16 cellular contexts compared by ENCODE assay signal in the genomic region with DNA sequence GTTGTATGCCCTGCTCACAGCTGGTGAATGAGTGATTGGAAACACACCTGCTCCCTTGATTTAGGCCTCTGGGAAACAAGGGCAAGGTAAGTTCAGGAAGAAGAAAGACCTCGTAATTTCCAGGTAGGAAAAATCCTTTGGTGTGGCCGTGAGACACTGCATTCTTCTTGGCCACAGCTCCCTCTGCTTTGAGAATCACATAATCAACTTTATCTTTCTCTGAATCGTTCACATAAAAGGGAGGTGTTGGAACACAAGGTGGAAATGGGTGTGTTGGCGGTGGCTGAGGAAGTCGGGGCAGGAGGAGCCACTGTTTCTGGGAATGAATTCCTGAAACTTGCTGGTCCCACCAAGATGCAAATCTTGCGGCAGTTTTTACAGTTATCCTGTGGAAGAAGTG. TPM values are rescaled to one million over a fixed set of nuclear protein-coding genes. Genes with fewer than 3 reads are reported as not detected.
A peak's percentile ranks its signal among the peaks of the same experiment; 100 is the strongest.
DNase-seq lines count a peak whose midpoint lies in the region; ATAC-seq and TF ChIP-seq lines count a peak whose summit lies in the region.
"Had no signal": no experiment of that assay in that cellular context is flagged by ENCODE, and none has a peak within 500 bp of the region (broad histone marks: within the 10 kb centered on the region; RNA-seq: fewer than 3 reads in every experiment).

No MANE protein-coding gene starts in this region.

- H3K4me2 ChIP-seq in mammary epithelial cell (ENCODE audit: insufficient read depth, low read depth, low read length) = no peak overlapping the region
- H3K4me2 ChIP-seq: A549 had no signal

- no peak for TF ChIP-seq CTCF in mammary epithelial cell (conservative IDR thresholded peaks at IDR 0.05 in 1 of 2, IDR thresholded peaks at IDR 0.05 in 1 of 2; ENCODE audit: extremely low read depth in 1 of 2, insufficient read depth in 1 of 2, low read depth in 1 of 2, low read length in 2 of 2)
- TF ChIP-seq CTCF in breast epithelium (IDR thresholded peaks at IDR 0.05) = no peak
- no peak for TF ChIP-seq CTCF in WTC11 (IDR thresholded peaks at IDR 0.05)
- TF ChIP-seq CTCF in testis (IDR thresholded peaks at IDR 0.05) = no peak

- no peak for TF ChIP-seq POLR2A in breast epithelium (IDR thresholded peaks at IDR 0.05)
- no peak for TF ChIP-seq POLR2A in testis (IDR thresholded peaks at IDR 0.05)

- H3K4me1 Mint-ChIP-seq in WTC11 = peaks cover 8% of the 10 kb centered on the region
- peaks cover 5% of the 10 kb centered on the region for H3K4me1 Mint-ChIP-seq in activated T-cell treated with anti-CD3 and anti-CD28 coated beads, Interleukin-2, amount 50 U/mL, for 4 hours (ENCODE audit: low read depth)

- H3K4me3 Mint-ChIP-seq in WTC11 = no peak overlapping the region
- no peak overlapping the region for H3K4me3 Mint-ChIP-seq in activated T-cell treated with anti-CD3 and anti-CD28 coated beads, Interleukin-2, amount 50 U/mL, for 4 hours
- H3K4me3 Mint-ChIP-seq: CD4-positive, alpha-beta T cell had no signal

- H2AFZ ChIP-seq in mammary epithelial cell (ENCODE audit: low read depth, low read length) = no peak overlapping the region

- in situ Hi-C loops in mammary epithelial cell (cut with MboI; ENCODE audit: low sequenced_read_pairs in 2 of 2) = loop anchor here (10.0 to 25.0 kb wide), 3 partner anchors 416 to 778 kb away; a partner anchor contains a TSS

- POLR2A ChIA-PET in WTC11 (lab: Charles Lee) = no interaction called here

- H3K36me3 ChIP-seq in mammary epithelial cell (ENCODE audit: insufficient read depth, low read length) = no peaks in the 10 kb centered on the region
- H3K36me3 ChIP-seq in breast epithelium = no peaks in the 10 kb centered on the region
- H3K36me3 ChIP-seq in testis (ENCODE audit: low read depth, missing control alignments) = no peaks in the 10 kb centered on the region

- dilution Hi-C loops in mammary epithelial cell (cut with HindIII; ENCODE audit: low sequenced_read_pairs) = no loop called here

- H3K9me3 ChIP-seq in mammary epithelial cell (replicated peaks; ENCODE audit: insufficient read depth, low read length) = no peaks in the 10 kb centered on the region
- H3K9me3 ChIP-seq in breast epithelium = no peaks in the 10 kb centered on the region
- H3K9me3 ChIP-seq in testis = no peaks in the 10 kb centered on the region
- H3K9me3 ChIP-seq: A549, Caco-2 had no signal

- H3K27me3 ChIP-seq in mammary epithelial cell (ENCODE audit: insufficient read depth, low read length) (no peaks in the 10 kb centered on the region), breast epithelium (no peaks in the 10 kb centered on the region), testis (no peaks in the 10 kb centered on the region)

- 0 out of 2 replicates have a peak overlapping the region, but pooled peaks have one; percentile 34 for H3K27ac Mint-ChIP-seq in WTC11
- H3K27ac Mint-ChIP-seq: CD4-positive, alpha-beta T cell had no signal

- BruUV-seq in mammary epithelial cell (replicated peaks; lab: Mats Ljungman, UMichigan) = no TSS peak

- no peak overlapping the region for H3K4me3 ChIP-seq in mammary epithelial cell (replicated peaks in 1 of 3; ENCODE audit: insufficient read depth in 1 of 3, low read depth in 2 of 3, low read length in 3 of 3)
- no peak overlapping the region for H3K4me3 ChIP-seq in breast epithelium
- no peak overlapping the region for H3K4me3 ChIP-seq in testis
- H3K4me3 ChIP-seq: A549 had no signal

- CTCF ChIA-PET in mammary epithelial cell (lab: Charles Lee; ENCODE audit: low non-redundant PET) = no interaction called here
- CTCF ChIA-PET in WTC11 (lab: Charles Lee) = interaction anchor here (0.8 kb wide), 1 partner anchor 8 kb away, joined by 7 read pairs; no protein-coding TSS in a partner anchor

- no peaks in the 10 kb centered on the region for H3K9me3 Mint-ChIP-seq in WTC11
- H3K9me3 Mint-ChIP-seq in activated T-cell treated with anti-CD3 and anti-CD28 coated beads, Interleukin-2, amount 50 U/mL, for 4 hours = no peaks in the 10 kb centered on the region
- H3K9me3 Mint-ChIP-seq: CD4-positive, alpha-beta T cell had no signal

- H3K9ac ChIP-seq in mammary epithelial cell (ENCODE audit: insufficient read depth, low read length) = no peak overlapping the region

- WGBS in mammary epithelial cell (ENCODE audit: low coverage, missing lambda C conversion rate) = 9% methylated on average over 6 of the region's 6 CpGs
- WGBS in testis, 2 donors = 71 to 73% methylated on average over 6 of the region's 6 CpGs

- DNase-seq in mammary epithelial cell (peak; percentile 72), breast epithelium (ENCODE audit: low spot score in 2 of 2) (no peak), left ventricle myocardium superior (no peak), Right ventricle myocardium inferior (ENCODE audit: missing footprints) (no peak), WTC11 (ENCODE audit: low spot score) (no peak), testis (no peak)
- DNase-seq in activated CD4-positive, alpha-beta T cell treated with anti-CD3 and anti-CD28 coated beads for 4 hours = no peak
- no peak for DNase-seq in activated T-cell treated with anti-CD3 and anti-CD28 coated beads, Interleukin-2, amount 50 U/mL, for 4 hours
- DNase-seq: AML-193; Caco-2; CD4-positive, alpha-beta T cell had no signal

- no peak overlapping the region for H3K27ac ChIP-seq in mammary epithelial cell (ENCODE audit: insufficient read depth, low read depth, low read length)
- H3K27ac ChIP-seq in breast epithelium = no peak overlapping the region
- no peak overlapping the region for H3K27ac ChIP-seq in testis
- H3K27ac ChIP-seq: 22Rv1, A549, C4-2B had no signal

- H3K4me1 ChIP-seq in mammary epithelial cell (ENCODE audit: insufficient read depth, low read length) = peaks cover 17% of the 10 kb centered on the region
- no peaks in the 10 kb centered on the region for H3K4me1 ChIP-seq in breast epithelium
- H3K4me1 ChIP-seq in testis = no peaks in the 10 kb centered on the region

- no peaks in the 10 kb centered on the region for H3K79me2 ChIP-seq in mammary epithelial cell (ENCODE audit: insufficient read depth, low read length)

- intact Hi-C loops in mammary epithelial cell (cut with micrococcal nuclease) = no loop called here
- intact Hi-C loops in breast epithelium (cut with DNase I; ENCODE audit: low total_unique reads) = no loop called here
- intact Hi-C loops in left ventricle myocardium superior (cut with micrococcal nuclease) = no loop called here
- intact Hi-C loops in Right ventricle myocardium inferior (cut with DNase I) = no loop called here
- intact Hi-C loops in testis (cut with DNase I; ENCODE audit: low total_unique reads) = no loop called here

- no peaks in the 10 kb centered on the region for H3K36me3 Mint-ChIP-seq in WTC11
- H3K36me3 Mint-ChIP-seq in activated T-cell treated with anti-CD3 and anti-CD28 coated beads, Interleukin-2, amount 50 U/mL, for 4 hours (ENCODE audit: insufficient read depth) = no peaks in the 10 kb centered on the region

- H3K27me3 Mint-ChIP-seq in WTC11 (ENCODE audit: low read depth) = no peaks in the 10 kb centered on the region
- H3K27me3 Mint-ChIP-seq in activated T-cell treated with anti-CD3 and anti-CD28 coated beads, Interleukin-2, amount 50 U/mL, for 4 hours (ENCODE audit: low read depth) = no peaks in the 10 kb centered on the region
- H3K27me3 Mint-ChIP-seq: CD4-positive, alpha-beta T cell had no signal

- no peaks in the 10 kb centered on the region for H4K20me1 ChIP-seq in mammary epithelial cell (ENCODE audit: insufficient read depth, low read length)

- ATAC-seq in left ventricle myocardium superior (peak; percentile 15), Right ventricle myocardium inferior (no peak), WTC11 (no peak)
- ATAC-seq in activated T-cell treated with anti-CD3 and anti-CD28 coated beads, Interleukin-2, amount 50 U/mL, for 4 hours = no peak
- ATAC-seq: A549 had no signal

TF ChIP-seq in WTC11, 78 proteins besides CTCF, POLR2A, EP300 and RAD21 (continues in another document):
- TF ChIP-seq SMAD3 (CRISPR knock-in tag; IDR thresholded peaks at IDR 0.05; ENCODE audit: borderline replicate concordance) (no peak), TEAD4 (CRISPR knock-in tag; IDR thresholded peaks at IDR 0.05) (no peak)
- TF ChIP-seq, protein P1, sequence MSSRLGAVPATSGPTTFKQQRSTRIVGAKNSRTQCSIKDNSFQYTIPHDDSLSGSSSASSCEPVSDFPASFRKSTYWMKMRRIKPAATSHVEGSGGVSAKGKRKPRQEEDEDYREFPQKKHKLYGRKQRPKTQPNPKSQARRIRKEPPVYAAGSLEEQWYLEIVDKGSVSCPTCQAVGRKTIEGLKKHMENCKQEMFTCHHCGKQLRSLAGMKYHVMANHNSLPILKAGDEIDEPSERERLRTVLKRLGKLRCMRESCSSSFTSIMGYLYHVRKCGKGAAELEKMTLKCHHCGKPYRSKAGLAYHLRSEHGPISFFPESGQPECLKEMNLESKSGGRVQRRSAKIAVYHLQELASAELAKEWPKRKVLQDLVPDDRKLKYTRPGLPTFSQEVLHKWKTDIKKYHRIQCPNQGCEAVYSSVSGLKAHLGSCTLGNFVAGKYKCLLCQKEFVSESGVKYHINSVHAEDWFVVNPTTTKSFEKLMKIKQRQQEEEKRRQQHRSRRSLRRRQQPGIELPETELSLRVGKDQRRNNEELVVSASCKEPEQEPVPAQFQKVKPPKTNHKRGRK (CRISPR knock-in tag; IDR thresholded peaks at IDR 0.05; ENCODE audit: borderline replicate concordance) = no peak

RNA-seq across cellular contexts. Expression of a gene that starts 25.9 kb away (rescaled TPM):
- total RNA-seq in mammary epithelial cell = not detected
- polyA plus RNA-seq in mammary epithelial cell = 0.22 TPM
- polyA minus RNA-seq in mammary epithelial cell = not detected
- not detected for total RNA-seq in breast epithelium
- not detected for total RNA-seq in left ventricle myocardium superior
- total RNA-seq in Right ventricle myocardium inferior = not detected
- total RNA-seq in WTC11 (2021) = 0.64 to 1.7 TPM (median 0.68 TPM) in 3 replicates
- 10 to 100 TPM; 50.7 to 89.4 TPM for total RNA-seq in testis
- polyA plus RNA-seq in testis (ENCODE audit: insufficient read depth, low read depth, low replicate concordance) = 153 TPM
- 1 to 10 TPM in 2 of 3 donors, under 1 TPM in 1; 0.40 to 1.5 (median 1.1) TPM for total RNA-seq in activated T-cell treated with anti-CD3 and anti-CD28 coated beads, Interleukin-2, amount 50 U/mL, for 4 hours
- total RNA-seq: Caco-2, H4 had no signal
- polyA plus RNA-seq: BJ had no signal

RNA-seq across cellular contexts. Expression of a gene that starts 34.4 kb away (rescaled TPM):
- under 1 TPM in 1 of 2 donors, not detected in 1; 0.52 TPM for total RNA-seq in mammary epithelial cell
- polyA plus RNA-seq in mammary epithelial cell = not detected
- polyA minus RNA-seq in mammary epithelial cell = not detected
- under 1 TPM in 1 of 3 donors, not detected in 2; 0.96 TPM for total RNA-seq in breast epithelium
- not detected for total RNA-seq in left ventricle myocardium superior
- not detected for total RNA-seq in Right ventricle myocardium inferior
- 0.28 TPM in 1 of 3 replicates, not detected in the others for total RNA-seq in WTC11 (2021)
- 10 to 100 TPM; 31.3 to 53.7 TPM for total RNA-seq in testis
- polyA plus RNA-seq in testis (ENCODE audit: insufficient read depth, low read depth, low replicate concordance) = 111 TPM
- 1 to 10 TPM in 2 of 3 donors, under 1 TPM in 1; 0.73 to 1.4 (median 1.4) TPM for total RNA-seq in activated T-cell treated with anti-CD3 and anti-CD28 coated beads, Interleukin-2, amount 50 U/mL, for 4 hours
- total RNA-seq: H4 had no signal

Comparison
In these comparisons a context has a peak if more than half of its experiments do, and no peak if none do; other contexts are left out.
1. RNA of a gene that starts 25.9 kb away (total RNA-seq): 50.7 to 89.4 TPM in testis; 0.40 to 1.5 TPM in activated T-cell treated with anti-CD3 and anti-CD28 coated beads, Interleukin-2, amount 50 U/mL, for 4 hours, 0.64 to 1.7 TPM in WTC11, not detected in mammary epithelial cell, not detected in Right ventricle myocardium inferior (single experiment), not detected in left ventricle myocardium superior (single experiment) and not detected in breast epithelium; every median in the first group is over 10 times any median in the second.
2. RNA of a gene that starts 34.4 kb away (total RNA-seq): 31.3 to 53.7 TPM in testis; 0.73 to 1.4 TPM in activated T-cell treated with anti-CD3 and anti-CD28 coated beads, Interleukin-2, amount 50 U/mL, for 4 hours, 0.52 TPM in mammary epithelial cell, 0.96 TPM in breast epithelium, 0.28 TPM in WTC11, not detected in Right ventricle myocardium inferior (single experiment) and not detected in left ventricle myocardium superior (single experiment); every median in the first group is over 10 times any median in the second.